33 cellular contexts compared by ENCODE assay signal in genomic region chr1:53702287-53702805, GRCh38. TPM values are rescaled to one million over a fixed set of nuclear protein-coding genes. Genes with fewer than 3 reads are reported as not detected.
"Had no signal": no experiment of that assay in that cellular context is flagged by ENCODE, and none has a peak within 500 bp of the region (broad histone marks: within the 10 kb centered on the region; RNA-seq: fewer than 3 reads in every experiment).

No MANE protein-coding gene starts in this region.

- H3K27ac ChIP-seq: ascending aorta, KMS-11, Peyer's patch, WERI-Rb-1 had no signal

- H3K9me3 ChIP-seq: ascending aorta, Peyer's patch had no signal

- H3K4me1 ChIP-seq: ascending aorta had no signal

- H3K36me3 ChIP-seq: ascending aorta, Peyer's patch, WERI-Rb-1 had no signal

- H3K9ac ChIP-seq: KMS-11 had no signal

- H3K27me3 ChIP-seq: ascending aorta, Peyer's patch had no signal

- ATAC-seq: activated CD8-positive, alpha-beta T cell treated with anti-CD3 and anti-CD28 coated beads, Interleukin-2, amount 10 ng/mL, durations not matched to agents 7 days and 5 days; PC-3 had no signal

- H3K4me3 ChIP-seq: ascending aorta, Peyer's patch had no signal

- H3K4me2 ChIP-seq: KMS-11 had no signal

- DNase-seq: activated CD4-positive, alpha-beta T cell treated with anti-CD3 and anti-CD28 coated beads for 1 hour; activated CD4-positive, alpha-beta T cell treated with anti-CD3 and anti-CD28 coated beads for 48 hours; activated CD4-positive, alpha-beta T cell treated with anti-CD3 and anti-CD28 coated beads, Interleukin-2, amount 50 U/mL, for 4 hours; activated CD4-positive, CD25-positive, alpha-beta regulatory T cell; activated CD8-positive, alpha-beta T cell treated with anti-CD3 and anti-CD28 coated beads, Interleukin-2, amount 10 ng/mL, durations not matched to agents 7 days and 5 days; activated gamma-delta T cell; activated naive CD4-positive, alpha-beta T cell treated with Interleukin-2 at 50 U/mL for 16 hours; activated naive CD8-positive, alpha-beta T cell treated with anti-CD3 and anti-CD28 coated beads, Interleukin-2, amount 10 ng/mL, durations not matched to agents 7 days and 5 days; activated T-cell treated with anti-CD3 and anti-CD28 coated beads, Interleukin-2, amount 50 U/mL, for 24 hours; amygdala; MM.1S; NCI-H1092 treated with DMSO at 0.1 percent for 48 hours; NCI-H1417; NCI-H146; NCI-H187; NCI-H2029 treated with DMSO at 0.1 percent for 48 hours; NCI-H2107; NCI-H2171; NCI-H510A; NCI-H526; NCI-H748 treated with DMSO at 0.1 percent for 48 hours; NK-92 treated with Interleukin-12 subunit alpha and Interleukin-12 subunit beta, amount 100 ng/mL, for 24 hours; PC-3; RPMI8226; SIG-M5; T1000; WERI-Rb-1 had no signal

RNA-seq across cellular contexts. Expression of gene GLIS1, which starts 36.6 kb away (rescaled TPM):
- total RNA-seq: activated CD8-positive, alpha-beta T cell treated with anti-CD3 and anti-CD28 coated beads, Interleukin-2, amount 10 ng/mL, durations not matched to agents 7 days and 5 days; activated naive CD8-positive, alpha-beta T cell treated with anti-CD3 and anti-CD28 coated beads, Interleukin-2, amount 10 ng/mL, durations not matched to agents 7 days and 5 days; activated T-helper 2 cell treated with anti-CD3 and anti-CD28 coated beads, Interferon-gamma antibody, Interleukin-2, Interleukin-4, amounts not matched to agents 10 μg/mL and 5 μg/mL and 100 μg/mL, durations not matched to agents 14 hours and 24 hours and 36 hours; ascending aorta; T-helper 1 cell treated with Interleukin-12 subunit alpha and Interleukin-12 subunit beta and Interleukin-4 antibody, amounts not matched to agents 30 ng/mL and 1 ng/mL, for 36 hours; T-helper 2 cell treated with Interferon-gamma antibody and Interleukin-4, amounts not matched to agents 100 ng/mL and 5 ng/mL, for 36 hours had no signal
